26 cellular contexts compared by ENCODE assay signal in the genomic region with DNA sequence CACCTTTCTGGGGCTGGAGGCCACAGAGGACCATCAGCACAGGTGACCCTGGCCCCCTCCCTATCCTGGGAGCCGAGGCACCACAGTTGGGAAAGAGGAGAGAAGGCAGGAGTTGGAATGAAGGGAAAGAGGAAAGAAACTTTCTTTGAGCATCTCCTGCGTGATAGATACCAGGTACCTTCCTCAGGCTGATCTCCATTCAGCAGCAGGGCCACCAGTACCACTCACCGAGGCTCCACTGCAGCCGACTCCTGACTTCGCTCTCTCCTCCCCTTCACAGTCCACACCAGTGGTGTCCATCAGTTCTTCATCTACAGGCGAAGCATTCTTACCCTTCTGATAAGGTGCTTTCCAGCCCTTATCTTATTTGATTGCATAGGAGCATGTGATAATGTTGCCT. TPM values are rescaled to one million over a fixed set of nuclear protein-coding genes. Genes with fewer than 3 reads are reported as not detected.
"Had no signal": no experiment of that assay in that cellular context is flagged by ENCODE, and none has a peak within 500 bp of the region (broad histone marks: within the 10 kb centered on the region; RNA-seq: fewer than 3 reads in every experiment).

No MANE protein-coding gene starts in this region.

- ATAC-seq: activated T-cell treated with anti-CD3 and anti-CD28 coated beads, Interleukin-2, amount 50 U/mL, for 4 hours; body of pancreas; gastrocnemius medialis; natural killer cell; upper lobe of right lung had no signal

- H3K27ac ChIP-seq: body of pancreas, colonic mucosa, gastrocnemius medialis, neutrophil, ovary, prostate gland, suprapubic skin, tibial artery, upper lobe of right lung had no signal

- DNase-seq: activated CD4-positive, alpha-beta memory T cell treated with anti-CD3 and anti-CD28 coated beads, Interleukin-2, amount 10 ng/mL, durations not matched to agents 7 days and 5 days; activated CD4-positive, alpha-beta T cell treated with anti-CD3 and anti-CD28 coated beads for 1 hour; activated CD4-positive, alpha-beta T cell treated with anti-CD3 and anti-CD28 coated beads, Interleukin-2, amount 10 ng/mL, durations not matched to agents 7 days and 5 days; activated CD8-positive, alpha-beta memory T cell treated with anti-CD3 and anti-CD28 coated beads, Interleukin-2, amount 50 U/mL, for 48 hours; activated naive CD4-positive, alpha-beta T cell treated with Interleukin-2 at 50 U/mL for 16 hours; activated T-cell treated with anti-CD3 and anti-CD28 coated beads, Interleukin-2, amount 50 U/mL, for 4 hours; aorta; body of pancreas; cerebellar nuclear complex; colonic mucosa; dorsolateral prefrontal cortex; effector memory CD4-positive, alpha-beta T cell; erythroblast; gastrocnemius medialis; hippocampal formation; natural killer cell; ovary; retina; stimulated activated naive CD4-positive, alpha-beta T cell; T-helper 2 cell; tibial artery; upper lobe of right lung had no signal

- H3K4me1 ChIP-seq: body of pancreas, colonic mucosa, gastrocnemius medialis, prostate gland, suprapubic skin, upper lobe of right lung had no signal

- H3K9me3 ChIP-seq: body of pancreas, colonic mucosa, gastrocnemius medialis, neutrophil, ovary, prostate gland, suprapubic skin, tibial artery, upper lobe of right lung had no signal

- H3K27me3 ChIP-seq: body of pancreas, colonic mucosa, dorsolateral prefrontal cortex, gastrocnemius medialis, ovary, tibial artery, upper lobe of right lung had no signal

- H3K4me3 ChIP-seq: body of pancreas, colonic mucosa, dorsolateral prefrontal cortex, gastrocnemius medialis, ovary, prostate gland, suprapubic skin, tibial artery, upper lobe of right lung had no signal

- H3K36me3 ChIP-seq: colonic mucosa, gastrocnemius medialis, neutrophil, ovary, prostate gland, suprapubic skin, upper lobe of right lung had no signal

RNA-seq across cellular contexts. Expression of a gene that starts 55.3 kb away (rescaled TPM):
- total RNA-seq: activated CD4-positive, alpha-beta T cell treated with anti-CD3 and anti-CD28 coated beads, Interleukin-2, amount 10 ng/mL, durations not matched to agents 7 days and 5 days; activated T-helper 2 cell treated with anti-CD3 and anti-CD28 coated beads, Interferon-gamma antibody, Interleukin-2, Interleukin-4, amounts not matched to agents 10 μg/mL and 5 μg/mL and 100 μg/mL, durations not matched to agents 14 hours and 24 hours and 36 hours had no signal
